In genomic region chr16:55443434-55443833, GRCh38 we compare ENCODE assay signal across 20 cellular contexts. TPM values are rescaled to one million over a fixed set of nuclear protein-coding genes. Genes with fewer than 3 reads are reported as not detected.
"Had no signal": no experiment of that assay in that cellular context is flagged by ENCODE, and none has a peak within 500 bp of the region (broad histone marks: within the 10 kb centered on the region; RNA-seq: fewer than 3 reads in every experiment).

No MANE protein-coding gene starts in this region.

- H3K4me1 Mint-ChIP-seq: activated CD4-positive, alpha-beta T cell treated with anti-CD3 and anti-CD28 coated beads, Interleukin-2, amount 10 ng/mL, durations not matched to agents 7 days and 5 days; activated naive CD4-positive, alpha-beta T cell treated with anti-CD3 and anti-CD28 coated beads, Interleukin-2, amount 10 ng/mL, durations not matched to agents 7 days and 5 days; memory B cell had no signal

- ATAC-seq: activated CD8-positive, alpha-beta T cell treated with anti-CD3 and anti-CD28 coated beads, Interleukin-2, amount 10 ng/mL, durations not matched to agents 7 days and 5 days; left colon; natural killer cell treated with Interleukin-12 subunit alpha and Interleukin-12 subunit beta and Interleukin-15 and Interleukin-18, amount 100 ng/mL, for 72 hours; pancreas; SK-N-SH treated with all-trans-retinoic acid at 6 μM for 48 hours had no signal

- H3K27ac Mint-ChIP-seq: activated CD4-positive, alpha-beta T cell treated with anti-CD3 and anti-CD28 coated beads, Interleukin-2, amount 10 ng/mL, durations not matched to agents 7 days and 5 days; activated CD8-positive, alpha-beta T cell treated with anti-CD3 and anti-CD28 coated beads, Interleukin-2, amount 10 ng/mL, durations not matched to agents 7 days and 5 days; activated naive CD4-positive, alpha-beta T cell treated with anti-CD3 and anti-CD28 coated beads, Interleukin-2, amount 10 ng/mL, durations not matched to agents 7 days and 5 days; activated T-helper 2 cell treated with anti-CD3 and anti-CD28 coated beads, Interferon-gamma antibody, Interleukin-2, Interleukin-4, amounts not matched to agents 10 μg/mL and 5 μg/mL and 100 μg/mL, durations not matched to agents 14 hours and 24 hours and 36 hours; memory B cell; natural killer cell treated with Interleukin-12 subunit alpha and Interleukin-12 subunit beta and Interleukin-15 and Interleukin-18, amount 100 ng/mL, for 72 hours had no signal

- H3K9me3 Mint-ChIP-seq: activated CD4-positive, alpha-beta T cell treated with anti-CD3 and anti-CD28 coated beads, Interleukin-2, amount 10 ng/mL, durations not matched to agents 7 days and 5 days; activated naive CD4-positive, alpha-beta T cell treated with anti-CD3 and anti-CD28 coated beads, Interleukin-2, amount 10 ng/mL, durations not matched to agents 7 days and 5 days; activated T-helper 2 cell treated with anti-CD3 and anti-CD28 coated beads, Interferon-gamma antibody, Interleukin-2, Interleukin-4, amounts not matched to agents 10 μg/mL and 5 μg/mL and 100 μg/mL, durations not matched to agents 14 hours and 24 hours and 36 hours; brain; natural killer cell treated with Interleukin-12 subunit alpha and Interleukin-12 subunit beta and Interleukin-15 and Interleukin-18, amount 100 ng/mL, for 72 hours had no signal

- H3K4me3 Mint-ChIP-seq: activated CD4-positive, alpha-beta T cell treated with anti-CD3 and anti-CD28 coated beads, Interleukin-2, amount 10 ng/mL, durations not matched to agents 7 days and 5 days; activated CD8-positive, alpha-beta T cell treated with anti-CD3 and anti-CD28 coated beads, Interleukin-2, amount 10 ng/mL, durations not matched to agents 7 days and 5 days; activated naive CD4-positive, alpha-beta T cell treated with anti-CD3 and anti-CD28 coated beads, Interleukin-2, amount 10 ng/mL, durations not matched to agents 7 days and 5 days; brain; memory B cell; natural killer cell treated with Interleukin-12 subunit alpha and Interleukin-12 subunit beta and Interleukin-15 and Interleukin-18, amount 100 ng/mL, for 72 hours had no signal

- DNase-seq: activated CD4-positive, alpha-beta T cell treated with anti-CD3 and anti-CD28 coated beads, Interleukin-2, amount 10 ng/mL, durations not matched to agents 7 days and 5 days; activated CD8-positive, alpha-beta T cell treated with anti-CD3 and anti-CD28 coated beads, Interleukin-2, amount 10 ng/mL, durations not matched to agents 7 days and 5 days; activated naive CD4-positive, alpha-beta T cell treated with anti-CD3 and anti-CD28 coated beads, Interleukin-2, amount 10 ng/mL, durations not matched to agents 7 days and 5 days; aorta; caudate nucleus; effector memory CD4-positive, alpha-beta T cell; heart left ventricle; islet precursor cell; left colon; pancreas; psoas muscle; stimulated activated CD4-positive, alpha-beta T cell treated with anti-CD3 and anti-CD28 coated beads, Interleukin-12 subunit alpha, Interleukin-12 subunit beta, amount 100 ng/mL, for 4 hours; upper lobe of left lung had no signal

- H3K36me3 Mint-ChIP-seq: activated naive CD4-positive, alpha-beta T cell treated with anti-CD3 and anti-CD28 coated beads, Interleukin-2, amount 10 ng/mL, durations not matched to agents 7 days and 5 days; brain; memory B cell; natural killer cell treated with Interleukin-12 subunit alpha and Interleukin-12 subunit beta and Interleukin-15 and Interleukin-18, amount 100 ng/mL, for 72 hours had no signal

- H3K27ac ChIP-seq: pancreas, psoas muscle, right atrium auricular region, upper lobe of left lung had no signal

RNA-seq across cellular contexts. Expression of gene MMP2, which starts 35.6 kb away (rescaled TPM):
- total RNA-seq: activated CD4-positive, alpha-beta T cell treated with anti-CD3 and anti-CD28 coated beads, Interleukin-2, amount 10 ng/mL, durations not matched to agents 7 days and 5 days; activated CD8-positive, alpha-beta T cell treated with anti-CD3 and anti-CD28 coated beads, Interleukin-2, amount 10 ng/mL, durations not matched to agents 7 days and 5 days; natural killer cell treated with Interleukin-12 subunit alpha and Interleukin-12 subunit beta and Interleukin-15 and Interleukin-18, amount 100 ng/mL, for 72 hours; T-helper 2 cell treated with Interferon-gamma antibody and Interleukin-4, amounts not matched to agents 100 ng/mL and 5 ng/mL, for 36 hours had no signal
